In the genomic region with DNA sequence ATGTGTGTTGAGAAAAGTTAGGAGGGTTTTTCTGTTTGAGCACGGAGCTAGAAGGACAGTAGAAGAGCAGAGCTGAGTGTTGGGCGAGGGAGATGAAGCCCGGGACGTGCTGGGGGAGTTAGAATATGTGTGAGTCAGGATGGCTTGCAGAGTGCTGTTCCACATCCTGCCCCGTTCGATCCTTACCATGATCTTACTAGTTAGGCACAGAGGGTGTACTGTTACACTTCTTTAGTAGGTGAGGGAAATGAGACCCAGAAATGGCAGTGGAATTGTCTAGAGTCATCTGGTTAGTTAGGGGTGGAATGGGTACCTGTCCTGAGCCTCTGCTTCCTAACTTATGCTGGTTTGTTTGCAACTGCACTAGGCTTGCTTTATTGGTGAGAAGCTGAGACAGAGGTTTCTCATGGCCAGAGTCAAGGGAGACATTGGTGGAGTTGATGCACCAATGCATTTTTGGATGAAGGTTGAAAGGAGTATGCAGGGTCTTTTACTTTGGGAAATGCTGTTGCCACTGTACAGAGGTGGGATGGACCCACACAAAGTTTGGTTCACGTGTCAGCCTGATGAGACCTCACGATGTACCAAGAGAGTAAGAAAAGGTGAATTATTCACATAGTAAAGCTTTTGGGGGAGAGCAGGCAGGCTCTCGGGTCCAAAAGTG, we compare ENCODE assay signal across 8 cellular contexts. TPM values are rescaled to one million over a fixed set of nuclear protein-coding genes. Genes with fewer than 3 reads are reported as not detected.
A peak's percentile ranks its signal among the peaks of the same experiment; 100 is the strongest.
DNase-seq lines count a peak whose midpoint lies in the region; ATAC-seq and TF ChIP-seq lines count a peak whose summit lies in the region.

No MANE protein-coding gene starts in this region.

- TF ChIP-seq CTCF in HEK293 (tag by site-specific recombination; IDR thresholded peaks at IDR 0.05): no peak

- ATAC-seq in GM18502 (IDR thresholded peaks at IDR 0.05; ENCODE audit: poor library complexity, unreplicated experiment) (peak; percentile 30), naive B cell (ENCODE audit: low read depth in 2 of 2) (no peak), GM18519 (IDR thresholded peaks at IDR 0.05; ENCODE audit: low FRiP score, unreplicated experiment) (no peak), esophagus mucosa (no peak)
- peak; percentile 73 for ATAC-seq in activated CD8-positive, alpha-beta T cell treated with anti-CD3 and anti-CD28 coated beads, Interleukin-2, amount 10 ng/mL, durations not matched to agents 7 days and 5 days

- H3K4me1 Mint-ChIP-seq in activated CD8-positive, alpha-beta T cell treated with anti-CD3 and anti-CD28 coated beads, Interleukin-2, amount 10 ng/mL, durations not matched to agents 7 days and 5 days (ENCODE audit: low read depth): peaks cover 44% of the 10 kb centered on the region
- peaks cover 51 to 75% (median 55%) of the 10 kb centered on the region in 3 donors for H3K4me1 Mint-ChIP-seq in naive B cell

- H3K9me3 ChIP-seq in HEK293 (ENCODE audit: control insufficient read depth, insufficient read depth, low read depth, low read length): no peaks in the 10 kb centered on the region

- peaks cover 14% of the 10 kb centered on the region for H3K4me1 ChIP-seq in HEK293 (ENCODE audit: control insufficient read depth, insufficient read depth, low read length)

- H3K27ac ChIP-seq in HEK293 (ENCODE audit: extremely low read depth, low read depth, low read length): no peak overlapping the region

- H3K36me3 Mint-ChIP-seq in activated CD8-positive, alpha-beta T cell treated with anti-CD3 and anti-CD28 coated beads, Interleukin-2, amount 10 ng/mL, durations not matched to agents 7 days and 5 days (ENCODE audit: low read depth): no peaks in the 10 kb centered on the region
- no peaks in the 10 kb centered on the region for H3K36me3 Mint-ChIP-seq in naive B cell

- H3K36me3 ChIP-seq in HEK293 (ENCODE audit: control insufficient read depth in 2 of 2, insufficient read depth in 1 of 2, low read length in 2 of 2): no peaks in the 10 kb centered on the region

- POLR2A ChIA-PET in HEK293 (lab: Yijun Ruan, JAX): no interaction called here
- POLR2A ChIA-PET in activated CD8-positive, alpha-beta T cell treated with anti-CD3 and anti-CD28 coated beads, Interleukin-2, amount 10 ng/mL, durations not matched to agents 7 days and 5 days (lab: Charles Lee): no interaction called here

- CTCF ChIA-PET in HEK293 (lab: Yijun Ruan, JAX): interaction anchor here (0.9 kb wide), 1 partner anchor 143 kb away, joined by 3 read pairs; no protein-coding TSS in a partner anchor
- CTCF ChIA-PET in activated CD8-positive, alpha-beta T cell treated with anti-CD3 and anti-CD28 coated beads, Interleukin-2, amount 10 ng/mL, durations not matched to agents 7 days and 5 days (lab: Charles Lee): interaction anchor here (1.0 to 1.7 kb wide), 3 partner anchors 14 to 184 kb away, joined by 3 to 5 read pairs (median 4); no protein-coding TSS in a partner anchor

- peak; percentile 32 for DNase-seq in activated CD8-positive, alpha-beta T cell treated with anti-CD3 and anti-CD28 coated beads, Interleukin-2, amount 10 ng/mL, durations not matched to agents 7 days and 5 days
- DNase-seq in naive B cell (no peak), globus pallidus (ENCODE audit: low spot score) (no peak), kidney tubule cell (ENCODE audit: low spot score) (no peak)

- no peak overlapping the region for H3K4me3 Mint-ChIP-seq in activated CD8-positive, alpha-beta T cell treated with anti-CD3 and anti-CD28 coated beads, Interleukin-2, amount 10 ng/mL, durations not matched to agents 7 days and 5 days
- H3K4me3 Mint-ChIP-seq in naive B cell: peak overlapping the region in 6 of 8 donors; percentile 33 to 87 (median 80)

- H3K27ac Mint-ChIP-seq in activated CD8-positive, alpha-beta T cell treated with anti-CD3 and anti-CD28 coated beads, Interleukin-2, amount 10 ng/mL, durations not matched to agents 7 days and 5 days: peak overlapping the region; percentile 44
- peak overlapping the region; percentile 93 to 98 (median 97) for H3K27ac Mint-ChIP-seq in naive B cell

- no peak overlapping the region for H3K4me3 ChIP-seq in HEK293 (ENCODE audit: low read depth, low read length)

- no peaks in the 10 kb centered on the region for H3K27me3 Mint-ChIP-seq in activated CD8-positive, alpha-beta T cell treated with anti-CD3 and anti-CD28 coated beads, Interleukin-2, amount 10 ng/mL, durations not matched to agents 7 days and 5 days (ENCODE audit: low read depth)
- H3K27me3 Mint-ChIP-seq in naive B cell: no peaks in the 10 kb centered on the region

- H3K9me3 Mint-ChIP-seq in activated CD8-positive, alpha-beta T cell treated with anti-CD3 and anti-CD28 coated beads, Interleukin-2, amount 10 ng/mL, durations not matched to agents 7 days and 5 days (ENCODE audit: insufficient read depth): no peaks in the 10 kb centered on the region
- H3K9me3 Mint-ChIP-seq in naive B cell: no peaks in the 10 kb centered on the region

TF ChIP-seq in HEK293, 187 proteins besides CTCF, POLR2A, EP300 and RAD21:
- TF ChIP-seq ZNF404 (tag by site-specific recombination; IDR thresholded peaks at IDR 0.05) (no peak), ZNF600 (tag by site-specific recombination; IDR thresholded peaks at IDR 0.05) (peak; percentile 98), WT1 (tag by site-specific recombination; IDR thresholded peaks at IDR 0.05) (no peak), ZBTB17 (tag by site-specific recombination; IDR thresholded peaks at IDR 0.05) (peak; percentile 85), ZNF37A (tag by site-specific recombination; IDR thresholded peaks at IDR 0.05) (peak; percentile 64; the same call in 1 of the 2 replicates)

RNA-seq across cellular contexts. Expression of a gene that starts 42.4 kb away (rescaled TPM):
- 10 to 100 TPM; 55.6 to 64.1 TPM for total RNA-seq in activated CD8-positive, alpha-beta T cell treated with anti-CD3 and anti-CD28 coated beads, Interleukin-2, amount 10 ng/mL, durations not matched to agents 7 days and 5 days
- polyA plus RNA-seq in naive B cell (ENCODE audit: low read depth in 6 of 6): 10 to 100 TPM in 5 of 6 donors, 1 to 10 TPM in 1; 9.4 to 27.7 (median 13.6) TPM
- total RNA-seq in esophagus mucosa: 44.8 TPM

Comparison
In these comparisons a context has a peak if more than half of its experiments do, and no peak if none do; other contexts are left out.
1. ATAC-seq: peak in GM18502 (single experiment) and activated CD8-positive, alpha-beta T cell treated with anti-CD3 and anti-CD28 coated beads, Interleukin-2, amount 10 ng/mL, durations not matched to agents 7 days and 5 days (single experiment); none in naive B cell (0 of 2), GM18519 (single experiment) and esophagus mucosa (single experiment).